In genomic region chr12:122205590-122205925, GRCh38 we compare ENCODE assay signal across 27 cellular contexts. TPM values are rescaled to one million over a fixed set of nuclear protein-coding genes. Genes with fewer than 3 reads are reported as not detected.
DNase-seq lines count a peak whose midpoint lies in the region; ATAC-seq, FAIRE-seq and TF ChIP-seq lines count a peak whose summit lies in the region.
"Had no signal": no experiment of that assay in that cellular context is flagged by ENCODE, and none has a peak within 500 bp of the region (broad histone marks: within the 10 kb centered on the region; RNA-seq: fewer than 3 reads in every experiment).

No MANE protein-coding gene starts in this region.

- H3K79me2 ChIP-seq in H1 (ENCODE audit: control insufficient read depth in 1 of 2, insufficient read depth in 2 of 2, low read length in 2 of 2) = no peaks in the 10 kb centered on the region

- CTCF ChIA-PET in activated CD4-positive, alpha-beta memory T cell treated with anti-CD3 and anti-CD28 coated beads for 36 hours (lab: Charles Lee) = interaction anchor here (0.6 to 0.9 kb wide), 2 partner anchors 15 to 76 kb away, joined by 3 read pairs; no protein-coding TSS in a partner anchor
- CTCF ChIA-PET in activated CD4-positive, alpha-beta memory T cell treated with anti-CD3 and anti-CD28 coated beads, Interleukin-2, amount 10 ng/mL, durations not matched to agents 7 days and 5 days (lab: Charles Lee) = interaction anchor here (1.2 kb wide), 1 partner anchor 39 kb away, joined by 3 read pairs; no protein-coding TSS in a partner anchor
- CTCF ChIA-PET in IMR-90 (lab: Yijun Ruan, JAX) (no interaction called here), H1 (lab: Charles Lee; ENCODE audit: partially characterized antibody) (interaction anchor here (1.1 to 4.1 kb wide), 3 partner anchors 11 to 68 kb away, joined by 6 to 21 read pairs (median 15); no protein-coding TSS in a partner anchor)

- no peak overlapping the region for H2BK12ac ChIP-seq in H1 (ENCODE audit: low read depth, low read length)

- H2AFZ ChIP-seq in IMR-90 (replicated peaks; ENCODE audit: low read length, poor library complexity) (peak overlapping the region; percentile 52), H1 (ENCODE audit: low read length) (no peak overlapping the region)

- no peak for TF ChIP-seq EP300 in H1 (IDR thresholded peaks at IDR 0.05; ENCODE audit: borderline replicate concordance in 1 of 2, low read depth in 2 of 2, low read length in 2 of 2)

- H3K56ac ChIP-seq in IMR-90 (ENCODE audit: extremely low read depth, insufficient read depth, low read length) (no peak overlapping the region), H1 (replicated peaks; ENCODE audit: insufficient read length, low read depth, low read length) (no peak overlapping the region)

- H2BK5ac ChIP-seq in IMR-90 (ENCODE audit: low read depth, low read length, poor library complexity, severe bottlenecking) (no peak overlapping the region), H1 (ENCODE audit: low read depth, low read length) (no peak overlapping the region)

- H4K91ac ChIP-seq in IMR-90 (ENCODE audit: insufficient read depth, low read depth, low read length) = no peak overlapping the region
- H4K91ac ChIP-seq in H1 (replicated peaks; ENCODE audit: insufficient read length, low read length) = no peak overlapping the region

- no peaks in the 10 kb centered on the region; the same call in 1 of the 2 replicates for H3K9me1 ChIP-seq in IMR-90 (ENCODE audit: insufficient read depth, low read length)

- no peak overlapping the region for H2BK15ac ChIP-seq in IMR-90 (ENCODE audit: low read depth, low read length)
- no peak overlapping the region for H2BK15ac ChIP-seq in H1 (ENCODE audit: low read length)

- H3K4ac ChIP-seq in IMR-90 (ENCODE audit: low read depth, low read length) = no peak overlapping the region
- no peak overlapping the region for H3K4ac ChIP-seq in H1 (replicated peaks; ENCODE audit: insufficient read length, low read depth, low read length)

- H3K4me3 ChIP-seq in IMR-90 (ENCODE audit: insufficient read depth, low read depth, low read length) (no peak overlapping the region), H1 (ENCODE audit: extremely low read depth in 1 of 4, insufficient read depth in 2 of 4, low read depth in 3 of 4, low read length in 4 of 4) (no peak overlapping the region)
- H3K4me3 ChIP-seq: esophagus muscularis mucosa, gastroesophageal sphincter, testis had no signal

- H3K23me2 ChIP-seq in H1 (ENCODE audit: low read depth, low read length) = peaks cover 9% of the 10 kb centered on the region; the same call in 1 of the 2 replicates

- H3K9me3 ChIP-seq in IMR-90 (ENCODE audit: control insufficient read depth, insufficient read depth, low read length) = no peaks in the 10 kb centered on the region
- no peaks in the 10 kb centered on the region for H3K9me3 ChIP-seq in H1 (ENCODE audit: insufficient read depth in 2 of 2, low read depth in 1 of 2, low read length in 1 of 2)
- H3K9me3 ChIP-seq: BLaER1 treated with 17β-estradiol and CSF1 and Interleukin-3, amounts not matched to agents 10 nM and 100 nM; esophagus muscularis mucosa; gastroesophageal sphincter; testis had no signal

- no peak overlapping the region for H3K18ac ChIP-seq in IMR-90 (ENCODE audit: low read depth, low read length)
- H3K18ac ChIP-seq in H1 (ENCODE audit: extremely low read depth, low read length) = no peak overlapping the region

- peaks cover 17% of the 10 kb centered on the region for H3K36me3 Mint-ChIP-seq in activated CD4-positive, alpha-beta memory T cell treated with anti-CD3 and anti-CD28 coated beads for 36 hours
- peaks cover 15% of the 10 kb centered on the region for H3K36me3 Mint-ChIP-seq in activated CD4-positive, alpha-beta memory T cell treated with anti-CD3 and anti-CD28 coated beads, Interleukin-2, amount 10 ng/mL, durations not matched to agents 7 days and 5 days (ENCODE audit: low read depth)
- H3K36me3 Mint-ChIP-seq in stimulated activated effector memory CD8-positive, alpha-beta T cell treated with anti-CD3 and anti-CD28 coated beads, Interleukin-12 subunit alpha, Interleukin-12 subunit beta, amount 100 ng/mL, for 72 hours = peaks cover 60% of the 10 kb centered on the region
- peaks cover 37% of the 10 kb centered on the region for H3K36me3 Mint-ChIP-seq in activated T-cell treated with anti-CD3 and anti-CD28 coated beads, Interleukin-2, amount 50 U/mL, for 24 hours (ENCODE audit: low read depth)

- H3K9ac ChIP-seq in IMR-90 (ENCODE audit: low read depth, low read length) (no peak overlapping the region), H1 (replicated peaks in 1 of 4; ENCODE audit: extremely low read depth in 1 of 4, low read depth in 3 of 4, low read length in 3 of 4) (no peak overlapping the region)
- H3K9ac ChIP-seq: BLaER1 treated with 17β-estradiol and CSF1 and Interleukin-3, amounts not matched to agents 10 nM and 100 nM had no signal

- ATAC-seq in IMR-90 (ENCODE audit: low read depth) (no peak), GM18498 (IDR thresholded peaks at IDR 0.05; ENCODE audit: unreplicated experiment) (no peak)
- no peak for ATAC-seq in stimulated activated effector memory CD8-positive, alpha-beta T cell treated with anti-CD3 and anti-CD28 coated beads, Interleukin-12 subunit alpha, Interleukin-12 subunit beta, amount 100 ng/mL, for 72 hours
- ATAC-seq: activated T-cell treated with anti-CD3 and anti-CD28 coated beads, Interleukin-2, amount 50 U/mL, for 4 hours; gastroesophageal sphincter had no signal

- no CpG with 5 or more reads among the region's 8 CpGs for WGBS in IMR-90 (ENCODE audit: extremely low coverage in 2 of 2, insufficient read length in 1 of 2), 2 experiments
- WGBS in H1 (ENCODE audit: extremely low coverage in 1 of 2, insufficient coverage in 1 of 2, insufficient read length in 1 of 2, insufficient replicate concordance in 2 of 2, low coverage in 1 of 2, low lambda C conversion rate in 2 of 2, missing lambda C conversion rate in 1 of 2), 2 experiments = 59% methylated on average over 8 of the region's 8 CpGs; no CpG with 5 or more reads in 1 of the 2 experiments

- H3K27ac Mint-ChIP-seq in activated CD4-positive, alpha-beta memory T cell treated with anti-CD3 and anti-CD28 coated beads for 36 hours = no peak overlapping the region
- no peak overlapping the region for H3K27ac Mint-ChIP-seq in activated CD4-positive, alpha-beta memory T cell treated with anti-CD3 and anti-CD28 coated beads, Interleukin-2, amount 10 ng/mL, durations not matched to agents 7 days and 5 days
- H3K27ac Mint-ChIP-seq in stimulated activated effector memory CD8-positive, alpha-beta T cell treated with anti-CD3 and anti-CD28 coated beads, Interleukin-12 subunit alpha, Interleukin-12 subunit beta, amount 100 ng/mL, for 72 hours = no peak overlapping the region
- H3K27ac Mint-ChIP-seq in activated T-cell treated with anti-CD3 and anti-CD28 coated beads, Interleukin-2, amount 50 U/mL, for 24 hours = no peak overlapping the region
- H3K27ac Mint-ChIP-seq: activated naive CD8-positive, alpha-beta T cell treated with anti-CD3 and anti-CD28 coated beads for 36 hours had no signal

- H3K14ac ChIP-seq in IMR-90 (replicated peaks; ENCODE audit: low read depth, low read length) (no peak overlapping the region), H1 (ENCODE audit: insufficient read length) (no peak overlapping the region)

- H3K4me1 Mint-ChIP-seq in activated CD4-positive, alpha-beta memory T cell treated with anti-CD3 and anti-CD28 coated beads for 36 hours (ENCODE audit: low read depth) = peaks cover 9% of the 10 kb centered on the region
- H3K4me1 Mint-ChIP-seq in activated CD4-positive, alpha-beta memory T cell treated with anti-CD3 and anti-CD28 coated beads, Interleukin-2, amount 10 ng/mL, durations not matched to agents 7 days and 5 days = peaks cover 12% of the 10 kb centered on the region
- peaks cover 22% of the 10 kb centered on the region for H3K4me1 Mint-ChIP-seq in stimulated activated effector memory CD8-positive, alpha-beta T cell treated with anti-CD3 and anti-CD28 coated beads, Interleukin-12 subunit alpha, Interleukin-12 subunit beta, amount 100 ng/mL, for 72 hours
- peaks cover 14% of the 10 kb centered on the region for H3K4me1 Mint-ChIP-seq in activated T-cell treated with anti-CD3 and anti-CD28 coated beads, Interleukin-2, amount 50 U/mL, for 24 hours (ENCODE audit: low read depth)

- no peak overlapping the region for H3K23ac ChIP-seq in IMR-90 (ENCODE audit: low read depth, low read length)
- no peak overlapping the region for H3K23ac ChIP-seq in H1 (ENCODE audit: insufficient read length)

- peaks cover 11% of the 10 kb centered on the region for H3K27me3 Mint-ChIP-seq in activated CD4-positive, alpha-beta memory T cell treated with anti-CD3 and anti-CD28 coated beads for 36 hours
- H3K27me3 Mint-ChIP-seq in activated CD4-positive, alpha-beta memory T cell treated with anti-CD3 and anti-CD28 coated beads, Interleukin-2, amount 10 ng/mL, durations not matched to agents 7 days and 5 days = peaks cover 29% of the 10 kb centered on the region
- H3K27me3 Mint-ChIP-seq in activated T-cell treated with anti-CD3 and anti-CD28 coated beads, Interleukin-2, amount 50 U/mL, for 24 hours = peaks cover 21% of the 10 kb centered on the region

- H3K36me3 ChIP-seq in IMR-90 (ENCODE audit: control insufficient read depth, insufficient read depth, low read length) = peaks cover 24% of the 10 kb centered on the region
- H3K36me3 ChIP-seq in H1 (ENCODE audit: control insufficient read depth in 2 of 4, insufficient read depth in 4 of 4, low read length in 3 of 4) = peaks cover 10 to 34% (median 21%) of the 10 kb centered on the region in 4 experiments

- H2AK9ac ChIP-seq in IMR-90 (replicated peaks; ENCODE audit: low read depth, low read length, poor library complexity) = peak overlapping the region; percentile 15

- H2BK120ac ChIP-seq in IMR-90 (ENCODE audit: low read depth, low read length) (no peak overlapping the region), H1 (replicated peaks; ENCODE audit: low read depth, low read length) (no peak overlapping the region)

- H2AK5ac ChIP-seq in IMR-90 (ENCODE audit: low read depth, low read length) = no peak overlapping the region
- H2AK5ac ChIP-seq in H1 (ENCODE audit: low read depth, low read length) = no peak overlapping the region

- no peak for DNase-seq in activated CD4-positive, alpha-beta memory T cell treated with anti-CD3 and anti-CD28 coated beads for 36 hours
- no peak for DNase-seq in activated CD4-positive, alpha-beta memory T cell treated with anti-CD3 and anti-CD28 coated beads, Interleukin-2, amount 10 ng/mL, durations not matched to agents 7 days and 5 days
- DNase-seq in IMR-90 (no peak), H1 (ENCODE audit: low read depth in 1 of 2, low spot score in 2 of 2) (no peak), SW480 (ENCODE audit: low spot score) (no peak)
- DNase-seq in stimulated activated effector memory CD8-positive, alpha-beta T cell treated with anti-CD3 and anti-CD28 coated beads, Interleukin-12 subunit alpha, Interleukin-12 subunit beta, amount 100 ng/mL, for 72 hours (ENCODE audit: low spot score in 2 of 2) = no peak
- DNase-seq in activated T-cell treated with anti-CD3 and anti-CD28 coated beads, Interleukin-2, amount 50 U/mL, for 24 hours = no peak
- DNase-seq: activated CD4-positive, alpha-beta T cell treated with anti-CD3 and anti-CD28 coated beads, Interleukin-2, amount 50 U/mL, for 4 hours; activated naive CD8-positive, alpha-beta T cell treated with anti-CD3 and anti-CD28 coated beads for 36 hours; activated T-cell treated with anti-CD3 and anti-CD28 coated beads, Interleukin-2, amount 50 U/mL, for 4 hours; DMS153; effector CD8-positive, alpha-beta T cell; GF-D8; HCEC 1CT; kidney; mammary epithelial cell; NCI-H146; NCI-H748 treated with DMSO at 0.1 percent for 48 hours; SIG-M5; T-helper 2 cell; testis had no signal

- no peak overlapping the region for H4K5ac ChIP-seq in IMR-90 (ENCODE audit: low read depth, low read length)
- no peak overlapping the region for H4K5ac ChIP-seq in H1 (ENCODE audit: insufficient read length, low read depth, low read length)

- H2BK20ac ChIP-seq in IMR-90 (ENCODE audit: low read depth, low read length) (no peak overlapping the region), H1 (ENCODE audit: low read length) (no peak overlapping the region)

- no peaks in the 10 kb centered on the region for H3K9me3 Mint-ChIP-seq in activated CD4-positive, alpha-beta memory T cell treated with anti-CD3 and anti-CD28 coated beads for 36 hours
- no peaks in the 10 kb centered on the region for H3K9me3 Mint-ChIP-seq in activated CD4-positive, alpha-beta memory T cell treated with anti-CD3 and anti-CD28 coated beads, Interleukin-2, amount 10 ng/mL, durations not matched to agents 7 days and 5 days
- no peaks in the 10 kb centered on the region for H3K9me3 Mint-ChIP-seq in stimulated activated effector memory CD8-positive, alpha-beta T cell treated with anti-CD3 and anti-CD28 coated beads, Interleukin-12 subunit alpha, Interleukin-12 subunit beta, amount 100 ng/mL, for 72 hours
- H3K9me3 Mint-ChIP-seq in activated T-cell treated with anti-CD3 and anti-CD28 coated beads, Interleukin-2, amount 50 U/mL, for 24 hours = no peaks in the 10 kb centered on the region
- H3K9me3 Mint-ChIP-seq: activated naive CD8-positive, alpha-beta T cell treated with anti-CD3 and anti-CD28 coated beads for 36 hours; activated T-cell treated with anti-CD3 and anti-CD28 coated beads, Interleukin-2, amount 50 U/mL, for 4 hours had no signal

- TF ChIP-seq CTCF in IMR-90 (conservative IDR thresholded peaks at IDR 0.05; ENCODE audit: low read depth, low read length) (no peak), H1 (IDR thresholded peaks at IDR 0.05; ENCODE audit: control extremely low read depth in 1 of 3, insufficient read depth in 1 of 3, low read depth in 1 of 3, low read length in 3 of 3) (no peak)

- TF ChIP-seq RAD21 in IMR-90 (IDR thresholded peaks at IDR 0.05; ENCODE audit: low read length) (no peak), H1 (IDR thresholded peaks at IDR 0.05 in 1 of 2, conservative IDR thresholded peaks at IDR 0.05 in 1 of 2; ENCODE audit: low read depth in 2 of 2, low read length in 2 of 2) (no peak)

- H3K79me1 ChIP-seq in IMR-90 (ENCODE audit: low read depth in 1 of 2, low read length in 2 of 2) = no peaks in the 10 kb centered on the region
- no peaks in the 10 kb centered on the region for H3K79me1 ChIP-seq in H1 (ENCODE audit: low read depth, low read length)

- H3K27ac ChIP-seq in IMR-90 (ENCODE audit: insufficient read depth, low read length) = no peak overlapping the region
- H3K27ac ChIP-seq in H1 (ENCODE audit: low read depth, low read length) = no peak overlapping the region
- H3K27ac ChIP-seq: BLaER1 treated with 17β-estradiol and CSF1 and Interleukin-3, amounts not matched to agents 10 nM and 100 nM; esophagus muscularis mucosa; gastroesophageal sphincter; testis had no signal

- H4K20me1 ChIP-seq in IMR-90 (ENCODE audit: insufficient read depth, low read length) = peaks cover 18% of the 10 kb centered on the region
- peaks cover 12 to 19% of the 10 kb centered on the region in 2 experiments for H4K20me1 ChIP-seq in H1 (replicated peaks in 1 of 2; ENCODE audit: control insufficient read depth in 1 of 2, insufficient read depth in 2 of 2, low read length in 2 of 2)

- peak overlapping the region; percentile 58 for H3K4me3 Mint-ChIP-seq in activated CD4-positive, alpha-beta memory T cell treated with anti-CD3 and anti-CD28 coated beads for 36 hours
- no peak overlapping the region for H3K4me3 Mint-ChIP-seq in activated CD4-positive, alpha-beta memory T cell treated with anti-CD3 and anti-CD28 coated beads, Interleukin-2, amount 10 ng/mL, durations not matched to agents 7 days and 5 days
- peak overlapping the region; percentile 65 for H3K4me3 Mint-ChIP-seq in stimulated activated effector memory CD8-positive, alpha-beta T cell treated with anti-CD3 and anti-CD28 coated beads, Interleukin-12 subunit alpha, Interleukin-12 subunit beta, amount 100 ng/mL, for 72 hours
- no peak overlapping the region for H3K4me3 Mint-ChIP-seq in activated T-cell treated with anti-CD3 and anti-CD28 coated beads, Interleukin-2, amount 50 U/mL, for 24 hours

- intact Hi-C loops in activated CD4-positive, alpha-beta memory T cell treated with anti-CD3 and anti-CD28 coated beads for 36 hours (cut with micrococcal nuclease) = loop anchor here (10.0 kb wide), 1 partner anchor 59 kb away; the partner anchor contains the start of gene VPS33A
- intact Hi-C loops in IMR-90 (cut with micrococcal nuclease) = no loop called here

- in situ Hi-C loops in IMR-90 (cut with MboI; ENCODE audit: low sequenced_read_pairs) = no loop called here

- H4K8ac ChIP-seq in IMR-90 (ENCODE audit: low read depth in 2 of 2, low read length in 2 of 2) = no peak overlapping the region
- 0 out of 2 replicates have a peak overlapping the region, but pooled peaks have one; percentile 65 for H4K8ac ChIP-seq in H1 (ENCODE audit: extremely low read depth, insufficient read depth, low read length)

- H3K4me1 ChIP-seq in IMR-90 (ENCODE audit: control insufficient read depth, insufficient read depth, low read length) = no peaks in the 10 kb centered on the region
- H3K4me1 ChIP-seq in H1 (replicated peaks in 1 of 4; ENCODE audit: control insufficient read depth in 3 of 4, insufficient read depth in 4 of 4, low read length in 3 of 4) = peaks cover 0 to 10% (median 3%) of the 10 kb centered on the region in 4 experiments; a peak in 5 of 7 replicates
- H3K4me1 ChIP-seq: testis had no signal

- BruUV-seq in IMR-90 (replicated peaks; lab: Mats Ljungman, UMichigan) = no TSS peak

- H3K4me2 ChIP-seq in IMR-90 (ENCODE audit: low read depth, low read length) (no peak overlapping the region), H1 (ENCODE audit: insufficient read depth in 1 of 2, low read depth in 2 of 2, low read length in 2 of 2) (no peak overlapping the region; a peak in 1 of 4 replicates)

- FAIRE-seq in H1 (lab: Jason Lieb, UNC) = no peak
- FAIRE-seq: kidney had no signal

- POLR2A ChIA-PET in activated CD4-positive, alpha-beta memory T cell treated with anti-CD3 and anti-CD28 coated beads for 36 hours (lab: Charles Lee) = interaction anchor here (1.2 to 1.5 kb wide), 2 partner anchors 10 to 20 kb away, joined by 3 to 5 read pairs; partner anchors contain the start of gene DIABLO
- POLR2A ChIA-PET in activated CD4-positive, alpha-beta memory T cell treated with anti-CD3 and anti-CD28 coated beads, Interleukin-2, amount 10 ng/mL, durations not matched to agents 7 days and 5 days (lab: Charles Lee) = interaction anchor here (1.0 to 1.5 kb wide), 4 partner anchors 18 to 62 kb away, joined by 3 read pairs; partner anchors contain the start of gene LRRC43
- POLR2A ChIA-PET in IMR-90 (lab: Charles Lee; ENCODE audit: unreplicated experiment) (no interaction called here), H1 (lab: Charles Lee; ENCODE audit: partially characterized antibody) (interaction anchor here (0.6 to 17.6 kb wide), 5 partner anchors 9 to 67 kb away, joined by 3 to 230 read pairs (median 6); partner anchors contain the start of gene DIABLO)

- dilution Hi-C loops in IMR-90 (cut with HindIII; ENCODE audit: low sequenced_read_pairs, unreplicated experiment) = no loop called here

- TF ChIP-seq POLR2A in IMR-90 (IDR thresholded peaks at IDR 0.05; ENCODE audit: low read depth, low read length) (no peak), H1 (IDR thresholded peaks at IDR 0.05; ENCODE audit: control extremely low read depth in 1 of 2, low read depth in 2 of 2, low read length in 2 of 2) (no peak)

- peaks cover 22% of the 10 kb centered on the region for H3K27me3 ChIP-seq in IMR-90 (ENCODE audit: control insufficient read depth, insufficient read depth, low read length)
- H3K27me3 ChIP-seq in H1 (replicated peaks in 1 of 4; ENCODE audit: control insufficient read depth in 3 of 4, extremely low read depth in 1 of 4, insufficient read depth in 3 of 4, low read length in 3 of 4) = peaks cover 9 to 44% (median 27%) of the 10 kb centered on the region in 4 experiments; a peak in 6 of 7 replicates
- H3K27me3 ChIP-seq: testis had no signal

RNA-seq across cellular contexts. Expression of gene B3GNT4, which starts 2.0 kb away (rescaled TPM):
- total RNA-seq in activated CD4-positive, alpha-beta memory T cell treated with anti-CD3 and anti-CD28 coated beads for 36 hours = 1 to 10 TPM; 2.3 to 3.6 TPM
- 1 to 10 TPM; 2.6 to 2.8 TPM for total RNA-seq in activated CD4-positive, alpha-beta memory T cell treated with anti-CD3 and anti-CD28 coated beads, Interleukin-2, amount 10 ng/mL, durations not matched to agents 7 days and 5 days
- total RNA-seq in IMR-90 (2012; rRNA removed) = under 0.01 and 0.18 TPM in 2 replicates
- 0.53 and 0.99 TPM in 2 replicates for polyA plus RNA-seq in IMR-90 (2012; rRNA removed)
- 0.39 and 0.96 TPM in 2 replicates for polyA plus RNA-seq in IMR-90 (2012; cell fraction: cytosol; rRNA removed)
- polyA plus RNA-seq in IMR-90 (2012; cell fraction: nucleus; rRNA removed; ENCODE audit: low replicate concordance) = 0.50 and 0.98 TPM in 2 replicates
- 1.4 and 1.9 TPM in 2 replicates for total RNA-seq in H1 (2021; fragmentation: NEBNext Ultra II Directional; extraction: Animal tissue kit (Norgen Biotek cat#: 25700))
- polyA plus RNA-seq in H1 (2011; rRNA removed) = 1.1 and 2.1 TPM in 2 replicates
- polyA plus RNA-seq in H1 (2011; cell fraction: cytosol; rRNA removed) = 1.8 TPM
- polyA plus RNA-seq in H1 (2011; cell fraction: nucleus; rRNA removed) = 2.6 TPM
- polyA plus RNA-seq in H1 (2012, experiment 1 of 2) = 1.6 to 1.9 TPM (median 1.6 TPM) in 4 replicates
- 1.1 TPM for polyA plus RNA-seq in H1 (2012, experiment 2 of 2)
- 3.1 TPM for polyA plus RNA-seq in H1 (2013, experiment 1 of 2)
- polyA plus RNA-seq in H1 (2013, experiment 2 of 2) = 2.1 TPM
- polyA minus RNA-seq in H1 (2011; rRNA and poly(A)+ RNA removed) = 5.0 and 5.2 TPM in 2 replicates
- polyA minus RNA-seq in H1 (2011; cell fraction: cytosol; rRNA and poly(A)+ RNA removed) = 1.6 TPM
- 3.3 TPM for polyA minus RNA-seq in H1 (2011; cell fraction: nucleus; rRNA and poly(A)+ RNA removed)
- total RNA-seq: esophagus muscularis mucosa, gastroesophageal sphincter, myocyte had no signal

RNA-seq across cellular contexts. Expression of gene DIABLO, which starts 20.3 kb away (rescaled TPM):
- 10 to 100 TPM; 51.8 to 52.0 TPM for total RNA-seq in activated CD4-positive, alpha-beta memory T cell treated with anti-CD3 and anti-CD28 coated beads for 36 hours
- total RNA-seq in activated CD4-positive, alpha-beta memory T cell treated with anti-CD3 and anti-CD28 coated beads, Interleukin-2, amount 10 ng/mL, durations not matched to agents 7 days and 5 days = 10 to 100 TPM; 40.8 to 41.7 TPM
- 102 and 104 TPM in 2 replicates for total RNA-seq in IMR-90 (2012; rRNA removed)
- polyA plus RNA-seq in IMR-90 (2012; rRNA removed) (67.0 and 69.7 TPM in 2 replicates), H1 (2011; rRNA removed) (65.2 and 68.8 TPM in 2 replicates)
- 54.3 and 66.2 TPM in 2 replicates for polyA plus RNA-seq in IMR-90 (2012; cell fraction: cytosol; rRNA removed)
- 43.2 and 64.8 TPM in 2 replicates for polyA plus RNA-seq in IMR-90 (2012; cell fraction: nucleus; rRNA removed; ENCODE audit: low replicate concordance)
- 68.3 and 71.5 TPM in 2 replicates for total RNA-seq in H1 (2021; fragmentation: NEBNext Ultra II Directional; extraction: Animal tissue kit (Norgen Biotek cat#: 25700))
- 51.0 TPM for polyA plus RNA-seq in H1 (2011; cell fraction: cytosol; rRNA removed)
- polyA plus RNA-seq in H1 (2011; cell fraction: nucleus; rRNA removed) = 52.2 TPM
- polyA plus RNA-seq in H1 (2012, experiment 1 of 2) = 51.1 to 70.5 TPM (median 60.3 TPM) in 4 replicates
- polyA plus RNA-seq in H1 (2012, experiment 2 of 2) = 41.6 TPM
- 48.9 TPM for polyA plus RNA-seq in H1 (2013, experiment 1 of 2)
- 52.7 TPM for polyA plus RNA-seq in H1 (2013, experiment 2 of 2)
- polyA minus RNA-seq in H1 (2011; rRNA and poly(A)+ RNA removed) = 45.9 and 55.6 TPM in 2 replicates
- 21.9 TPM for polyA minus RNA-seq in H1 (2011; cell fraction: cytosol; rRNA and poly(A)+ RNA removed)
- 40.2 TPM for polyA minus RNA-seq in H1 (2011; cell fraction: nucleus; rRNA and poly(A)+ RNA removed)

RNA-seq across cellular contexts. Expression of gene LRRC43, which starts 22.6 kb away (rescaled TPM):
- total RNA-seq in activated CD4-positive, alpha-beta memory T cell treated with anti-CD3 and anti-CD28 coated beads for 36 hours = under 1 TPM; 0.41 to 0.76 TPM
- under 1 TPM in 1 of 2 experiments, not detected in 1; 0.38 TPM for total RNA-seq in activated CD4-positive, alpha-beta memory T cell treated with anti-CD3 and anti-CD28 coated beads, Interleukin-2, amount 10 ng/mL, durations not matched to agents 7 days and 5 days
- total RNA-seq in IMR-90 (2012; rRNA removed) = 0.36 TPM in 1 of 2 replicates, not detected in the other
- 0.19 and 0.26 TPM in 2 replicates for polyA plus RNA-seq in IMR-90 (2012; rRNA removed)
- polyA plus RNA-seq in IMR-90 (2012; cell fraction: cytosol; rRNA removed) = 0.87 and 0.90 TPM in 2 replicates
- 0.75 and 0.88 TPM in 2 replicates for polyA plus RNA-seq in IMR-90 (2012; cell fraction: nucleus; rRNA removed; ENCODE audit: low replicate concordance)
- 0.15 and 0.35 TPM in 2 replicates for total RNA-seq in H1 (2021; fragmentation: NEBNext Ultra II Directional; extraction: Animal tissue kit (Norgen Biotek cat#: 25700))
- polyA plus RNA-seq in H1 (2011; rRNA removed) = 0.39 and 0.44 TPM in 2 replicates
- 0.66 TPM for polyA plus RNA-seq in H1 (2011; cell fraction: cytosol; rRNA removed)
- polyA plus RNA-seq in H1 (2011; cell fraction: nucleus; rRNA removed) = 0.53 TPM
- polyA plus RNA-seq in H1 (2012, experiment 1 of 2) = 0.17 to 0.70 TPM (median 0.39 TPM) in 4 replicates
- polyA plus RNA-seq in H1 (2012, experiment 2 of 2) = 0.24 TPM
- polyA plus RNA-seq in H1 (2013, experiment 1 of 2) = 0.24 TPM
- 0.44 TPM for polyA plus RNA-seq in H1 (2013, experiment 2 of 2)
- 0.13 TPM in 1 of 2 replicates, not detected in the other for polyA minus RNA-seq in H1 (2011; rRNA and poly(A)+ RNA removed)
- not detected for polyA minus RNA-seq in H1 (2011; cell fraction: cytosol; rRNA and poly(A)+ RNA removed)
- not detected for polyA minus RNA-seq in H1 (2011; cell fraction: nucleus; rRNA and poly(A)+ RNA removed)
- total RNA-seq: myocyte had no signal
- polyA plus RNA-seq: mammary epithelial cell had no signal

RNA-seq across cellular contexts. Expression of gene IL31, which starts 31.5 kb away (rescaled TPM):
- total RNA-seq in activated CD4-positive, alpha-beta memory T cell treated with anti-CD3 and anti-CD28 coated beads for 36 hours = 1 to 10 TPM; 3.8 to 4.0 TPM
- total RNA-seq in activated CD4-positive, alpha-beta memory T cell treated with anti-CD3 and anti-CD28 coated beads, Interleukin-2, amount 10 ng/mL, durations not matched to agents 7 days and 5 days = not detected
- not detected in 2 replicates for total RNA-seq in IMR-90 (2012; rRNA removed)
- not detected in 2 replicates for polyA plus RNA-seq in IMR-90 (2012; rRNA removed)
- polyA plus RNA-seq in IMR-90 (2012; cell fraction: cytosol; rRNA removed) = not detected in 2 replicates
- not detected in 2 replicates for polyA plus RNA-seq in IMR-90 (2012; cell fraction: nucleus; rRNA removed; ENCODE audit: low replicate concordance)
- not detected in 2 replicates for total RNA-seq in H1 (2021; fragmentation: NEBNext Ultra II Directional; extraction: Animal tissue kit (Norgen Biotek cat#: 25700))
- not detected in 2 replicates for polyA plus RNA-seq in H1 (2011; rRNA removed)
- polyA plus RNA-seq in H1 (2011; cell fraction: cytosol; rRNA removed) = not detected
- not detected for polyA plus RNA-seq in H1 (2011; cell fraction: nucleus; rRNA removed)
- polyA plus RNA-seq in H1 (2012, experiment 1 of 2) = not detected in 4 replicates
- polyA plus RNA-seq in H1 (2012, experiment 2 of 2) = not detected
- not detected for polyA plus RNA-seq in H1 (2013, experiment 1 of 2)
- polyA plus RNA-seq in H1 (2013, experiment 2 of 2) = not detected
- polyA minus RNA-seq in H1 (2011; rRNA and poly(A)+ RNA removed) = not detected in 2 replicates
- not detected for polyA minus RNA-seq in H1 (2011; cell fraction: cytosol; rRNA and poly(A)+ RNA removed)
- not detected for polyA minus RNA-seq in H1 (2011; cell fraction: nucleus; rRNA and poly(A)+ RNA removed)
- total RNA-seq: activated naive CD8-positive, alpha-beta T cell treated with anti-CD3 and anti-CD28 coated beads for 36 hours; chondrocyte; esophagus muscularis mucosa; gastroesophageal sphincter; kidney; mammary epithelial cell; myocyte; testis had no signal
- polyA plus RNA-seq: mammary epithelial cell had no signal

Comparison
In these comparisons a context has a peak if more than half of its experiments do, and no peak if none do; other contexts are left out.
1. H3K4me3 Mint-ChIP-seq: peak in activated CD4-positive, alpha-beta memory T cell treated with anti-CD3 and anti-CD28 coated beads for 36 hours (single experiment) and stimulated activated effector memory CD8-positive, alpha-beta T cell treated with anti-CD3 and anti-CD28 coated beads, Interleukin-12 subunit alpha, Interleukin-12 subunit beta, amount 100 ng/mL, for 72 hours (single experiment); none in activated CD4-positive, alpha-beta memory T cell treated with anti-CD3 and anti-CD28 coated beads, Interleukin-2, amount 10 ng/mL, durations not matched to agents 7 days and 5 days (single experiment) and activated T-cell treated with anti-CD3 and anti-CD28 coated beads, Interleukin-2, amount 50 U/mL, for 24 hours (single experiment).